In the genomic region with DNA sequence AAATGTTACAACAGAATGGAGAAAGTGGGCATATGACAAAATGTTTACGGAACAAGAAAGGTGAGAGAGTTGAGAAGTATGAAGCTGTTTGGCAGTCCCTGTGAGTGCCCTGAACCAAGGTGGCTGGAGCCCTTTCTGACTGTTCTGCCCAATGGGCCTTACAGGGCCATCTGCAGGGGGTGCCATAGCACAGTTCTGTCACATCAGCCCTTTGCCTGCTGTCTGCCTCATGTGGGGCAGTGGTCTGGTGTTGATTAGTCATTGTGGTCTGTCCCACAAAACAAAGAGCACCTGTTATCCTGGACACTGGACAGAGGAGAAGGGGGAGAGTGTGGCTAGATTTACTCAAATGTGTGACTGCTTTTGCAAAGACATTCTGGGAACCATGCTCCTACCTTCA, we compare ENCODE assay signal across 1 cellular context.
TF ChIP-seq lines count a peak whose summit lies in the region.

No MANE protein-coding gene starts in this region.

TF ChIP-seq in SK-N-SH treated with all-trans-retinoic acid at 6 μM for 48 hours, 23 proteins besides CTCF, POLR2A, EP300 and RAD21 (continued from another document):
- no peak for TF ChIP-seq ARNTL (CRISPR knock-in tag; IDR thresholded peaks at IDR 0.05; ENCODE audit: borderline replicate concordance, low read depth)
- no peak for TF ChIP-seq ZFP3 (CRISPR knock-in tag; IDR thresholded peaks at IDR 0.05)
- TF ChIP-seq CREB5 (CRISPR knock-in tag; IDR thresholded peaks at IDR 0.05; ENCODE audit: low read depth), result no peak
- no peak for TF ChIP-seq ISL1 (CRISPR knock-in tag; IDR thresholded peaks at IDR 0.05)
- no peak for TF ChIP-seq RARB (CRISPR knock-in tag; IDR thresholded peaks at IDR 0.05)
- no peak for TF ChIP-seq PPARA (CRISPR knock-in tag; IDR thresholded peaks at IDR 0.05; ENCODE audit: borderline replicate concordance)
- TF ChIP-seq CSRNP3 (CRISPR knock-in tag; IDR thresholded peaks at IDR 0.05), result no peak
- no peak for TF ChIP-seq ZC3H10 (CRISPR knock-in tag; IDR thresholded peaks at IDR 0.05)
- TF ChIP-seq ZNF565 (CRISPR knock-in tag; conservative IDR thresholded peaks at IDR 0.05; ENCODE audit: low read depth), result no peak
- no peak for TF ChIP-seq GLIS3 (CRISPR knock-in tag; IDR thresholded peaks at IDR 0.05)
